ENCODE assay signal across 2 cellular contexts in the genomic region with DNA sequence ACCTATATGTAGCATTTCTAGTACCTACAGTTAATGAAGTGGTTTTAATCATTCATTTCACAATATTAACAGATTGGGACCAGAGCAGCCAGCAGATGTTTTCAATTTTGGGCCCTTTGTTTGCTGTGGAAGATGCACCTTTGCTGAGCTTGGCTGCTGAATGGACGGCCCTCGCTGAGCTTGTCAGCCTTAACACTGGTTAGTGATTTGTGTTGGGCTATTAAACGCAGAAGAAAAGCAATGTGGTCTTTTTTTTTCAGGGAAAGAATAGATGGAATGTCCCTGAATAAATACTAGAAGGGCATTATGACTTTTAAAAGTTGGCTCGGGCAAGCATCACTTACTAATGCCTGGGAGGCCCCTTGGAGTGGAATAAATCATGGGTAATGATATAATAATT.
TF ChIP-seq lines count a peak whose summit lies in the region.

No MANE protein-coding gene starts in this region.

TF ChIP-seq in HEK293, 187 proteins besides CTCF, POLR2A, EP300 and RAD21:
- peak; percentile 67; the same call in 1 of the 2 replicates for TF ChIP-seq MEIS1 (CRISPR knock-in tag; IDR thresholded peaks at IDR 0.05; ENCODE audit: borderline replicate concordance)
- 0 out of 2 replicates have a peak, but pooled peaks have one; percentile 19 for TF ChIP-seq HOXD13 (CRISPR knock-in tag; IDR thresholded peaks at IDR 0.05; ENCODE audit: borderline replicate concordance)
- no peak for TF ChIP-seq ZNF433 (tag by site-specific recombination; IDR thresholded peaks at IDR 0.05; ENCODE audit: low read depth)

TF ChIP-seq in SK-N-SH, 30 proteins besides CTCF, POLR2A, EP300 and RAD21 (continued from another document):
- TF ChIP-seq, protein P1, sequence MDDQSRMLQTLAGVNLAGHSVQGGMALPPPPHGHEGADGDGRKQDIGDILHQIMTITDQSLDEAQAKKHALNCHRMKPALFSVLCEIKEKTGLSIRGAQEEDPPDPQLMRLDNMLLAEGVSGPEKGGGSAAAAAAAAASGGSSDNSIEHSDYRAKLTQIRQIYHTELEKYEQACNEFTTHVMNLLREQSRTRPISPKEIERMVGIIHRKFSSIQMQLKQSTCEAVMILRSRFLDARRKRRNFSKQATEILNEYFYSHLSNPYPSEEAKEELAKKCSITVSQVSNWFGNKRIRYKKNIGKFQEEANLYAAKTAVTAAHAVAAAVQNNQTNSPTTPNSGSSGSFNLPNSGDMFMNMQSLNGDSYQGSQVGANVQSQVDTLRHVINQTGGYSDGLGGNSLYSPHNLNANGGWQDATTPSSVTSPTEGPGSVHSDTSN (IDR thresholded peaks at IDR 0.05) = peak; percentile 73
- TF ChIP-seq EZH2phosphoT487 (IDR thresholded peaks at IDR 0.05; ENCODE audit: borderline replicate concordance, low read depth) (no peak), TCF12 (IDR thresholded peaks at IDR 0.05) (peak; percentile 75)
